In the genomic region with DNA sequence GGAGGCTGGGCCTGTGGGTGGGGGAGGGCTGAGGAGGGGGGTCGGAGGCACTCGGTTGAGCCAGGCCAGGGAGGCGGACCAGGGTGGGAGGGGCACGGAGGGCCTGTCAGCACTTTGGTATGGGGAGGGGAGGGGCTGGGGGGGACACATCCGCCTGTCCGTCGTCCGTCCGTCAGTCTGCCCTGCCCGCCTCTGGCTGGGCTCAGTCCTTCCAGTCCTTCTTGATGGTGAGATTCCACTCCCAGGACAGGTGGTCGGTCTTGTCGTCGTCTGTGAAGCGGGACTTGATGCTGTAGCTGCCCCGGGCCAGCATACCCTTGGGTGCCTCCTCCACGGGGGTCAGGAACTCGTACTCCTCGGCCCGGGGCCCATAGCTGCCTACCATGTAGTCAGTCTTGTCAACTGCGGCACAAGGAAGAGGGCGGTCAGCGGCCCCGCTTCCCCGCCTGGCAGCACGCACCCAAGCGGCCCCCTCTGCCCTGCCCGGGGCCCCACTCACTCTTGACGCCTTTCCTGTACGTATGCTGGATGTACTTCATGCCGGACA, we compare ENCODE assay signal across 6 cellular contexts. TPM values are rescaled to one million over a fixed set of nuclear protein-coding genes. Genes with fewer than 3 reads are reported as not detected.
DNase-seq lines count a peak whose midpoint lies in the region; TF ChIP-seq lines count a peak whose summit lies in the region.

No MANE protein-coding gene starts in this region.

- peaks cover 5% of the 10 kb centered on the region for H4K20me1 ChIP-seq in mammary epithelial cell (ENCODE audit: insufficient read depth, low read length)

- H3K27me3 ChIP-seq in mammary epithelial cell (ENCODE audit: insufficient read depth, low read length): no peaks in the 10 kb centered on the region
- no peaks in the 10 kb centered on the region for H3K27me3 ChIP-seq in parathyroid adenoma (ENCODE audit: control insufficient read depth, insufficient read depth, low read length)

- H3K27ac Mint-ChIP-seq in activated T-cell treated with anti-CD3 and anti-CD28 coated beads, Interleukin-2, amount 50 U/mL, for 24 hours: peak overlapping the region; percentile 94

- no peak for TF ChIP-seq CTCF in mammary epithelial cell (conservative IDR thresholded peaks at IDR 0.05 in 1 of 2, IDR thresholded peaks at IDR 0.05 in 1 of 2; ENCODE audit: extremely low read depth in 1 of 2, insufficient read depth in 1 of 2, low read depth in 1 of 2, low read length in 2 of 2)
- TF ChIP-seq CTCF in parathyroid adenoma (IDR thresholded peaks at IDR 0.05): no peak

- H3K36me3 ChIP-seq in mammary epithelial cell (ENCODE audit: insufficient read depth, low read length) (peaks cover 5% of the 10 kb centered on the region), parathyroid adenoma (ENCODE audit: control insufficient read depth, insufficient read depth, low read length) (no peaks in the 10 kb centered on the region)

- peaks cover 51% of the 10 kb centered on the region for H3K4me1 Mint-ChIP-seq in activated T-cell treated with anti-CD3 and anti-CD28 coated beads, Interleukin-2, amount 50 U/mL, for 24 hours (ENCODE audit: low read depth)

- H3K4me2 ChIP-seq in mammary epithelial cell (ENCODE audit: insufficient read depth, low read depth, low read length) (peak overlapping the region; percentile 98), parathyroid adenoma (ENCODE audit: low read length) (no peak overlapping the region)

- WGBS in mammary epithelial cell (ENCODE audit: low coverage, missing lambda C conversion rate): 52% methylated on average over 5 of the region's 30 CpGs

- in situ Hi-C loops in mammary epithelial cell (cut with MboI; ENCODE audit: low sequenced_read_pairs in 2 of 2): no loop called here

- peaks cover 33% of the 10 kb centered on the region for H3K4me1 ChIP-seq in mammary epithelial cell (ENCODE audit: insufficient read depth, low read length)
- H3K4me1 ChIP-seq in parathyroid adenoma: peaks cover 20% of the 10 kb centered on the region

- no peak overlapping the region for H2AFZ ChIP-seq in mammary epithelial cell (ENCODE audit: low read depth, low read length)
- no peak overlapping the region for H2AFZ ChIP-seq in parathyroid adenoma

- no peak overlapping the region for H3K27ac ChIP-seq in mammary epithelial cell (ENCODE audit: insufficient read depth, low read depth, low read length)
- H3K27ac ChIP-seq in parathyroid adenoma: no peak overlapping the region

- BruUV-seq in mammary epithelial cell (replicated peaks; lab: Mats Ljungman, UMichigan): TSS peak; percentile 60

- dilution Hi-C loops in mammary epithelial cell (cut with HindIII; ENCODE audit: low sequenced_read_pairs): no loop called here

- CTCF ChIA-PET in mammary epithelial cell (lab: Charles Lee; ENCODE audit: low non-redundant PET): no interaction called here

- H3K9ac ChIP-seq in mammary epithelial cell (ENCODE audit: insufficient read depth, low read length) (no peak overlapping the region), parathyroid adenoma (no peak overlapping the region)

- H3K36me3 Mint-ChIP-seq in activated T-cell treated with anti-CD3 and anti-CD28 coated beads, Interleukin-2, amount 50 U/mL, for 24 hours (ENCODE audit: low read depth): peaks cover 84% of the 10 kb centered on the region

- intact Hi-C loops in mammary epithelial cell (cut with micrococcal nuclease): loop anchor here (1.0 to 10.0 kb wide), 2 partner anchors 8 to 354 kb away; a partner anchor contains a TSS

- H3K4me3 ChIP-seq in mammary epithelial cell (replicated peaks in 1 of 3; ENCODE audit: insufficient read depth in 1 of 3, low read depth in 2 of 3, low read length in 3 of 3) (no peak overlapping the region), parathyroid adenoma (ENCODE audit: low read depth, low read length) (peak overlapping the region; percentile 65)

- no peaks in the 10 kb centered on the region for H3K9me3 Mint-ChIP-seq in activated T-cell treated with anti-CD3 and anti-CD28 coated beads, Interleukin-2, amount 50 U/mL, for 24 hours

- H3K9me3 ChIP-seq in mammary epithelial cell (replicated peaks; ENCODE audit: insufficient read depth, low read length) (no peaks in the 10 kb centered on the region), parathyroid adenoma (ENCODE audit: control insufficient read depth, low read length) (no peaks in the 10 kb centered on the region)

- no peaks in the 10 kb centered on the region for H3K27me3 Mint-ChIP-seq in activated T-cell treated with anti-CD3 and anti-CD28 coated beads, Interleukin-2, amount 50 U/mL, for 24 hours

- H3K79me2 ChIP-seq in mammary epithelial cell (ENCODE audit: insufficient read depth, low read length) (peaks cover 60% of the 10 kb centered on the region), parathyroid adenoma (peaks cover 30% of the 10 kb centered on the region)

- H3K4me3 Mint-ChIP-seq in activated T-cell treated with anti-CD3 and anti-CD28 coated beads, Interleukin-2, amount 50 U/mL, for 24 hours: peak overlapping the region; percentile 93

- no peak for DNase-seq in activated T-cell treated with anti-CD3 and anti-CD28 coated beads, Interleukin-2, amount 50 U/mL, for 24 hours
- DNase-seq in activated T-cell treated with anti-CD3 and anti-CD28 coated beads for 4 hours: no peak
- peak; percentile 50 for DNase-seq in mammary epithelial cell
- DNase-seq in MV-4-11 (lab: John Stamatoyannopoulos, UW): no peak
- no peak for DNase-seq in middle frontal gyrus (ENCODE audit: extremely low spot score, low spot score)

RNA-seq across cellular contexts. Expression of a gene that starts 2.4 kb away (rescaled TPM):
- 100 to 1,000 TPM; 115 to 549 TPM for total RNA-seq in mammary epithelial cell
- polyA plus RNA-seq in mammary epithelial cell: 278 TPM
- 106 TPM for polyA minus RNA-seq in mammary epithelial cell

RNA-seq across cellular contexts. Expression of a gene that starts 8.4 kb away (rescaled TPM):
- total RNA-seq in mammary epithelial cell: 100 to 1,000 TPM; 827 to 995 TPM
- 57.2 TPM for polyA plus RNA-seq in mammary epithelial cell
- 772 TPM for polyA minus RNA-seq in mammary epithelial cell

RNA-seq across cellular contexts. Expression of a gene that starts 22.6 kb away (rescaled TPM):
- 100 to 1,000 TPM in 1 of 2 donors, 10 to 100 TPM in 1; 51.2 to 106 TPM for total RNA-seq in mammary epithelial cell
- 72.8 TPM for polyA plus RNA-seq in mammary epithelial cell
- 122 TPM for polyA minus RNA-seq in mammary epithelial cell

RNA-seq across cellular contexts. Expression of a gene that starts 22.8 kb away (rescaled TPM):
- 100 to 1,000 TPM in 1 of 2 donors, 10 to 100 TPM in 1; 65.3 to 112 TPM for total RNA-seq in mammary epithelial cell
- 285 TPM for polyA plus RNA-seq in mammary epithelial cell
- 68.5 TPM for polyA minus RNA-seq in mammary epithelial cell

RNA-seq across cellular contexts. Expression of a gene that starts 33.3 kb away (rescaled TPM):
- total RNA-seq in mammary epithelial cell: not detected
- 0.06 TPM for polyA plus RNA-seq in mammary epithelial cell
- polyA minus RNA-seq in mammary epithelial cell: not detected
